In genomic region chr11:18248561-18248960, GRCh38 we compare ENCODE assay signal across 22 cellular contexts. TPM values are rescaled to one million over a fixed set of nuclear protein-coding genes. Genes with fewer than 3 reads are reported as not detected.
DNase-seq lines count a peak whose midpoint lies in the region; ATAC-seq and TF ChIP-seq lines count a peak whose summit lies in the region.
"Had no signal": no experiment of that assay in that cellular context is flagged by ENCODE, and none has a peak within 500 bp of the region (broad histone marks: within the 10 kb centered on the region; RNA-seq: fewer than 3 reads in every experiment).

Gene SAA2, minus strand, starts transcription at chr11:18248668. Its CDS starts 657 bp downstream, at chr11:18248011.

- ATAC-seq in psoas muscle (peak in 3 of 4 donors; percentile 37 to 72 (median 49)), GM21447 (IDR thresholded peaks at IDR 0.05; ENCODE audit: unreplicated experiment) (no peak), HG03025 (IDR thresholded peaks at IDR 0.05; ENCODE audit: low FRiP score, unreplicated experiment) (no peak)
- ATAC-seq: gastroesophageal sphincter, right cardiac atrium had no signal

- TF ChIP-seq CTCF in ascending aorta (IDR thresholded peaks at IDR 0.05) (no peak), psoas muscle (IDR thresholded peaks at IDR 0.05) (no peak), uterus (IDR thresholded peaks at IDR 0.05) (no peak)

- 62 to 72% (median 64%) methylated on average over 5 of the region's 5 CpGs for WGBS in psoas muscle, 3 donors

- H3K27ac ChIP-seq in ascending aorta (no peak within 1 kb of the TSS), psoas muscle (no peak within 1 kb of the TSS), uterus (no peak within 1 kb of the TSS)
- H3K27ac ChIP-seq: gastroesophageal sphincter, SK-N-MC had no signal

- H3K9me3 ChIP-seq in ascending aorta = no peaks in the 10 kb centered on the region
- no peaks in the 10 kb centered on the region for H3K9me3 ChIP-seq in psoas muscle
- H3K9me3 ChIP-seq in uterus = no peaks in the 10 kb centered on the region
- H3K9me3 ChIP-seq: gastroesophageal sphincter, Peyer's patch had no signal

- intact Hi-C loops in ascending aorta (cut with DNase I) = no loop called here
- intact Hi-C loops in psoas muscle (cut with DNase I) = no loop called here
- intact Hi-C loops in uterus (cut with DNase I; ENCODE audit: low total_unique reads) = no loop called here

- no peak for TF ChIP-seq POLR2A in uterus (IDR thresholded peaks at IDR 0.05)

- H3K36me3 ChIP-seq in ascending aorta = no peaks in the 10 kb centered on the region
- H3K36me3 ChIP-seq in psoas muscle (ENCODE audit: insufficient read depth in 1 of 2, low read depth in 1 of 2) = no peaks in the 10 kb centered on the region
- H3K36me3 ChIP-seq in uterus = no peaks in the 10 kb centered on the region
- H3K36me3 ChIP-seq: gastroesophageal sphincter, Peyer's patch had no signal

- H3K27me3 ChIP-seq in ascending aorta = no peaks in the 10 kb centered on the region
- no peaks in the 10 kb centered on the region for H3K27me3 ChIP-seq in psoas muscle (ENCODE audit: insufficient read depth in 3 of 3, low read length in 2 of 3)
- H3K27me3 ChIP-seq in uterus = no peaks in the 10 kb centered on the region
- H3K27me3 ChIP-seq: Peyer's patch had no signal

- no peaks in the 10 kb centered on the region for H3K4me1 ChIP-seq in ascending aorta
- no peaks in the 10 kb centered on the region for H3K4me1 ChIP-seq in psoas muscle
- no peaks in the 10 kb centered on the region for H3K4me1 ChIP-seq in uterus
- H3K4me1 ChIP-seq: gastroesophageal sphincter, Peyer's patch had no signal

- H3K4me3 ChIP-seq in ascending aorta (no peak within 1 kb of the TSS), psoas muscle (no peak within 1 kb of the TSS), uterus (no peak within 1 kb of the TSS)
- H3K4me3 ChIP-seq: gastroesophageal sphincter, Peyer's patch, SK-N-MC had no signal

- DNase-seq in EH (ENCODE audit: low read depth) (peak; percentile 10), ascending aorta (ENCODE audit: low spot score in 2 of 2) (no peak), kidney tubule cell (ENCODE audit: low spot score) (peak; percentile 90), psoas muscle (no peak), uterus (no peak), iPS-NIHi11 (ENCODE audit: low spot score) (no peak)
- DNase-seq: activated T-cell treated with anti-CD3 and anti-CD28 coated beads for 4 hours; central memory CD4-positive, alpha-beta T cell; GDM1; MM.1S; NCI-H187; NCI-H446; nucleus accumbens; Peyer's patch; right cardiac atrium; T-helper 2 cell had no signal

RNA-seq across cellular contexts. Expression of gene SAA2, which starts in this region (rescaled TPM):
- total RNA-seq in ascending aorta = 77.4 TPM
- total RNA-seq in psoas muscle = 10 to 100 TPM; 11.3 to 35.5 (median 25.6) TPM
- polyA plus RNA-seq in psoas muscle = 1 to 10 TPM; 2.6 to 6.3 (median 3.0) TPM
- 1 to 10 TPM in 1 of 4 donors, not detected in 3; 3.8 TPM for total RNA-seq in uterus
- total RNA-seq: H1 had no signal
- polyA plus RNA-seq: AG04450, H1 had no signal

Comparison
In these comparisons a context has a peak if more than half of its experiments do, and no peak if none do; other contexts are left out.
1. DNase-seq: peak in EH (single experiment) and kidney tubule cell (single experiment); none in ascending aorta (0 of 2), psoas muscle (0 of 2), uterus (0 of 2) and iPS-NIHi11 (single experiment).
2. ATAC-seq: peak in psoas muscle (3 of 4); none in GM21447 (single experiment) and HG03025 (single experiment).